16 cellular contexts compared by ENCODE assay signal in genomic region chr7:138350701-138351357, GRCh38.
"Had no signal": no experiment of that assay in that cellular context is flagged by ENCODE, and none has a peak within 500 bp of the region (broad histone marks: within the 10 kb centered on the region; RNA-seq: fewer than 3 reads in every experiment).

No MANE protein-coding gene starts in this region.

- ATAC-seq: foreskin keratinocyte; stimulated activated memory B cell treated with anti-CD40 and anti-IgM and Interleukin-4, amounts not matched to agents 10 μg/mL and 1 μg/mL and 100 μg/mL, for 72 hours had no signal

- H3K9ac ChIP-seq: parathyroid adenoma had no signal

- H3K27ac ChIP-seq: coronary artery, foreskin keratinocyte, parathyroid adenoma had no signal

- H3K27me3 ChIP-seq: foreskin keratinocyte had no signal

- H3K27ac Mint-ChIP-seq: immature natural killer cell; stimulated activated memory B cell treated with anti-CD40 and anti-IgM and Interleukin-4, amounts not matched to agents 10 μg/mL and 1 μg/mL and 100 μg/mL, for 72 hours; T-helper 2 cell treated with Interferon-gamma antibody and Interleukin-4, amounts not matched to agents 5 μg/mL and 100 μg/mL, for 36 hours had no signal

- H3K27me3 Mint-ChIP-seq: stimulated activated memory B cell treated with anti-CD40 and anti-IgM and Interleukin-4, amounts not matched to agents 10 μg/mL and 1 μg/mL and 100 μg/mL, for 72 hours had no signal

- H3K4me1 ChIP-seq: foreskin keratinocyte, parathyroid adenoma had no signal

- H3K4me3 ChIP-seq: coronary artery, lung had no signal

- DNase-seq: activated CD4-positive, alpha-beta T cell treated with anti-CD3 and anti-CD28 coated beads, Interleukin-2, amount 50 U/mL, for 1 hour; activated CD4-positive, CD25-positive, alpha-beta regulatory T cell; activated effector memory CD4-positive, alpha-beta T cell treated with Interleukin-2 at 50 U/mL for 16 hours; activated naive CD4-positive, alpha-beta T cell treated with anti-CD3 and anti-CD28 coated beads, Interleukin-2, amount 50 U/mL, for 16 hours; central memory CD4-positive, alpha-beta T cell; effector CD4-positive, alpha-beta T cell; foreskin keratinocyte; immature natural killer cell; midbrain; stimulated activated CD4-positive, alpha-beta T cell treated with anti-CD3 and anti-CD28 coated beads, Interleukin-2, amount 100 ng/mL, for 48 hours; SW 1271 had no signal

- H3K4me1 Mint-ChIP-seq: immature natural killer cell; stimulated activated memory B cell treated with anti-CD40 and anti-IgM and Interleukin-4, amounts not matched to agents 10 μg/mL and 1 μg/mL and 100 μg/mL, for 72 hours had no signal

- H3K79me2 ChIP-seq: parathyroid adenoma had no signal

- H3K36me3 Mint-ChIP-seq: immature natural killer cell; stimulated activated memory B cell treated with anti-CD40 and anti-IgM and Interleukin-4, amounts not matched to agents 10 μg/mL and 1 μg/mL and 100 μg/mL, for 72 hours had no signal

- H2AFZ ChIP-seq: parathyroid adenoma had no signal

- H3K4me3 Mint-ChIP-seq: immature natural killer cell; stimulated activated memory B cell treated with anti-CD40 and anti-IgM and Interleukin-4, amounts not matched to agents 10 μg/mL and 1 μg/mL and 100 μg/mL, for 72 hours; T-helper 2 cell treated with Interferon-gamma antibody and Interleukin-4, amounts not matched to agents 5 μg/mL and 100 μg/mL, for 36 hours had no signal
